20 cellular contexts compared by ENCODE assay signal in the genomic region with DNA sequence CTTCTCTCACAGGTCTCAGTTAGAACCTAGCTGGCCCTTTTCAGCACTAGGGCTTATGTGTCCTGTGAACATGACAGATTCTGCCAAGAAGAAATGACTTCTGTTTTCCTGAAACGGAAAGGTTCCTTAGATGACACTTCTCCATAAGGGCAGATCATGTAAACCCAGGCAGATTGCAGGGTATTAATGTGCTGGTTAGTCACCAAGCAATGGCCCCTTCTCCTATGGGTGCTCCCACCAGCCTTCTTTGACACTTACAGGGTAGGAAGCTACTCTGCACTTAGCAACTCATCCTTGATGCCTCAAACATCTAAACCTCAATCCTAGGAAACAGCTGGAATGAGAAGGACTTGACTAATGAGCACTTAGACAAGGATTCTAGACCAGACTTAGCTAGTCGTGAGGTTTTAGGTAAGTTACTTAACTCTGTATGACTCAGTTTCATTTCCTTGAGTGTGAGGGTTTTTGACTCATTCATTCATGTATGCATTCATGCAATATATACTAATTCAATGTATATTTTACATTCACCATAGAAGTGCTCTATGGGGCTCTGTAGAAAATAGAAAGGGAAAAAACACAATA.
"Had no signal": no experiment of that assay in that cellular context is flagged by ENCODE, and none has a peak within 500 bp of the region (broad histone marks: within the 10 kb centered on the region; RNA-seq: fewer than 3 reads in every experiment).

No MANE protein-coding gene starts in this region.

- H3K27ac Mint-ChIP-seq: activated naive CD4-positive, alpha-beta T cell treated with anti-CD3 and anti-CD28 coated beads, Interleukin-2, amount 10 ng/mL, durations not matched to agents 7 days and 5 days had no signal

- H3K4me3 Mint-ChIP-seq: activated naive CD4-positive, alpha-beta T cell treated with anti-CD3 and anti-CD28 coated beads, Interleukin-2, amount 10 ng/mL, durations not matched to agents 7 days and 5 days; neural crest cell had no signal

- H3K9me3 ChIP-seq: adrenal gland, colonic mucosa, gastrocnemius medialis, heart left ventricle, prostate gland, tibial nerve, vagina had no signal

- H3K9me3 Mint-ChIP-seq: activated naive CD4-positive, alpha-beta T cell treated with anti-CD3 and anti-CD28 coated beads, Interleukin-2, amount 10 ng/mL, durations not matched to agents 7 days and 5 days had no signal

- H3K27ac ChIP-seq: adrenal gland, colonic mucosa, gastrocnemius medialis, heart left ventricle, prostate gland, tibial nerve, vagina had no signal

- DNase-seq: activated CD4-positive, alpha-beta T cell treated with anti-CD3 and anti-CD28 coated beads, Interleukin-2, amount 50 U/mL, for 4 hours; activated naive CD4-positive, alpha-beta T cell treated with anti-CD3 and anti-CD28 coated beads, Interleukin-2, amount 10 ng/mL, durations not matched to agents 7 days and 5 days; activated T-cell treated with anti-CD3 and anti-CD28 coated beads for 4 hours; adrenal gland; caudate nucleus; colonic mucosa; gastrocnemius medialis; heart left ventricle; midbrain; right cardiac atrium; small intestine; stimulated activated CD4-positive, alpha-beta T cell treated with anti-CD3 and anti-CD28 coated beads, Interleukin-4, amount 100 ng/mL, for 24 hours; stimulated activated naive CD4-positive, alpha-beta T cell treated with Interleukin-2 at 50 U/mL for 16 hours; substantia nigra had no signal

- H3K4me1 ChIP-seq: adrenal gland, colonic mucosa, gastrocnemius medialis, heart left ventricle, prostate gland, tibial nerve, vagina had no signal

- FAIRE-seq: small intestine had no signal

- H3K36me3 Mint-ChIP-seq: activated naive CD4-positive, alpha-beta T cell treated with anti-CD3 and anti-CD28 coated beads, Interleukin-2, amount 10 ng/mL, durations not matched to agents 7 days and 5 days had no signal

- ATAC-seq: activated CD4-positive, CD25-positive, alpha-beta regulatory T cell treated with anti-CD3 and anti-CD28 coated beads, Interleukin-2, amount 50 U/mL, for 24 hours; gastrocnemius medialis; heart left ventricle; right cardiac atrium had no signal

- H3K4me1 Mint-ChIP-seq: activated naive CD4-positive, alpha-beta T cell treated with anti-CD3 and anti-CD28 coated beads, Interleukin-2, amount 10 ng/mL, durations not matched to agents 7 days and 5 days; neural crest cell had no signal

- H3K36me3 ChIP-seq: adrenal gland, colonic mucosa, gastrocnemius medialis, heart left ventricle, prostate gland, tibial nerve, vagina had no signal

- H3K27me3 ChIP-seq: colonic mucosa, gastrocnemius medialis, vagina had no signal

- H3K4me3 ChIP-seq: adrenal gland, colonic mucosa, gastrocnemius medialis, heart left ventricle, lung, prostate gland, tibial nerve, vagina had no signal
